Comparison of ENCODE assay signal across 19 cellular contexts in the genomic region with DNA sequence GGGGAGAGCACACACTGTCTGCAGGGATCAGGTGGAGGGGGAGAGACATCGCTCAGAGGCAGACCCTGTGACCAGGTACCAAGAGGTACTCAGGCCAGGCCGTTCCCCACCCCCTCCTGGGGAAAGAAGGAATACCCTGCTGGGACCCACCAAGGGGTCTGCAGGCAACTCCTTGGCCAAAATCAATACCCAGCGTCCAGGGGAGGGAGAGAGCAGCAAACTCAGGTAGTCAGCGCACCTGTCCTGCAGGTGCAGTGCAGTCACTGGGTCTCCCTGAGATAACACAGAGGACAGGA. TPM values are rescaled to one million over a fixed set of nuclear protein-coding genes. Genes with fewer than 3 reads are reported as not detected.
"Had no signal": no experiment of that assay in that cellular context is flagged by ENCODE, and none has a peak within 500 bp of the region (broad histone marks: within the 10 kb centered on the region; RNA-seq: fewer than 3 reads in every experiment).

No MANE protein-coding gene starts in this region.

- H3K4me1 ChIP-seq: adrenal gland, breast epithelium had no signal

- H3K9me3 ChIP-seq: adrenal gland, breast epithelium, transverse colon had no signal

- H3K27me3 Mint-ChIP-seq: memory B cell; stimulated activated naive CD8-positive, alpha-beta T cell treated with anti-CD3 and anti-CD28 coated beads, Interleukin-15, Interleukin-2, amounts not matched to agents 100 ng/mL and 50 ng/mL, for 24 hours had no signal

- H3K27me3 ChIP-seq: adrenal gland, breast epithelium, transverse colon had no signal

- H3K9me3 Mint-ChIP-seq: stimulated activated naive CD8-positive, alpha-beta T cell treated with anti-CD3 and anti-CD28 coated beads, Interleukin-15, Interleukin-2, amounts not matched to agents 100 ng/mL and 50 ng/mL, for 24 hours had no signal

- H3K36me3 Mint-ChIP-seq: activated naive CD4-positive, alpha-beta T cell treated with anti-CD3 and anti-CD28 coated beads, Interleukin-2, amount 50 U/mL, for 72 hours; memory B cell; T-cell had no signal

- H3K4me3 Mint-ChIP-seq: dendritic cell treated with granulocyte-macrophage colony-stimulating factor and Interleukin-4, amounts not matched to agents 40 ng/mL and 50 ng/mL, for 4 days; memory B cell; stimulated activated naive CD8-positive, alpha-beta T cell treated with anti-CD3 and anti-CD28 coated beads, Interleukin-15, Interleukin-2, amounts not matched to agents 100 ng/mL and 50 ng/mL, for 24 hours; T-cell had no signal

- H3K36me3 ChIP-seq: adrenal gland, breast epithelium, transverse colon had no signal

- DNase-seq: activated CD4-positive, alpha-beta T cell treated with anti-CD3 and anti-CD28 coated beads, Interleukin-2, amount 50 U/mL, for 1 hour; activated CD8-positive, alpha-beta memory T cell treated with anti-CD3 and anti-CD28 coated beads for 24 hours; activated gamma-delta T cell treated with Interleukin-2 at 50 U/mL for 16 hours; cerebellar nuclear complex; effector memory CD4-positive, alpha-beta T cell; occipital lobe; stimulated activated CD4-positive, alpha-beta T cell treated with anti-CD3 and anti-CD28 coated beads, Interleukin-2, amount 100 ng/mL, for 48 hours; T-cell; T1000 had no signal

- ATAC-seq: activated naive CD4-positive, alpha-beta T cell treated with anti-CD3 and anti-CD28 coated beads, Interleukin-2, amount 50 U/mL, for 72 hours; left colon; T-cell had no signal

- H3K4me3 ChIP-seq: adrenal gland, breast epithelium, skin epidermis, transverse colon had no signal

- H3K27ac ChIP-seq: adrenal gland, breast epithelium, skin epidermis, transverse colon had no signal

- H3K27ac Mint-ChIP-seq: dendritic cell treated with granulocyte-macrophage colony-stimulating factor and Interleukin-4, amounts not matched to agents 40 ng/mL and 50 ng/mL, for 4 days; memory B cell; stimulated activated naive CD8-positive, alpha-beta T cell treated with anti-CD3 and anti-CD28 coated beads, Interleukin-15, Interleukin-2, amounts not matched to agents 100 ng/mL and 50 ng/mL, for 24 hours had no signal

RNA-seq across cellular contexts. Expression of a gene that starts 57.5 kb away (rescaled TPM):
- total RNA-seq: fibroblast of villous mesenchyme had no signal
